In genomic region chr3:52226229-52226817, GRCh38 we compare ENCODE assay signal across 12 cellular contexts. TPM values are rescaled to one million over a fixed set of nuclear protein-coding genes. Genes with fewer than 3 reads are reported as not detected.
DNase-seq lines count a peak whose midpoint lies in the region; ATAC-seq and TF ChIP-seq lines count a peak whose summit lies in the region.
"Had no signal": no experiment of that assay in that cellular context is flagged by ENCODE, and none has a peak within 500 bp of the region (broad histone marks: within the 10 kb centered on the region; RNA-seq: fewer than 3 reads in every experiment).

No MANE protein-coding gene starts in this region.

- no peak for TF ChIP-seq CTCF in CD4-positive, alpha-beta T cell (IDR thresholded peaks at IDR 0.05)
- TF ChIP-seq CTCF in KMS-11 (conservative IDR thresholded peaks at IDR 0.05; ENCODE audit: low read depth, low read length): no peak
- no peak for TF ChIP-seq CTCF in A673 (conservative IDR thresholded peaks at IDR 0.05; ENCODE audit: low read depth, low read length)
- TF ChIP-seq CTCF in colonic mucosa (IDR thresholded peaks at IDR 0.05): no peak

- no peak overlapping the region for H3K4me3 ChIP-seq in KMS-11 (IDR thresholded peaks at IDR 0.05; ENCODE audit: insufficient read depth, low read depth, low read length)
- no peak overlapping the region for H3K4me3 ChIP-seq in A673 (ENCODE audit: low read depth, low read length, poor library complexity, severe bottlenecking)
- H3K4me3 ChIP-seq in colonic mucosa: no peak overlapping the region
- H3K4me3 ChIP-seq: thoracic aorta had no signal

- H3K27me3 ChIP-seq in CD4-positive, alpha-beta T cell (ENCODE audit: control insufficient read depth, insufficient read depth, low read length): no peaks in the 10 kb centered on the region
- H3K27me3 ChIP-seq in KMS-11 (ENCODE audit: insufficient read depth, low read depth) (no peaks in the 10 kb centered on the region), A673 (replicated peaks; ENCODE audit: insufficient read depth, low read depth, low read length, poor library complexity) (no peaks in the 10 kb centered on the region), colonic mucosa (no peaks in the 10 kb centered on the region)

- H3K36me3 Mint-ChIP-seq in CD4-positive, alpha-beta T cell (ENCODE audit: low read depth): peaks cover 44% of the 10 kb centered on the region
- H3K36me3 Mint-ChIP-seq in dendritic cell treated with granulocyte-macrophage colony-stimulating factor and Interleukin-4, amounts not matched to agents 40 ng/mL and 50 ng/mL, for 4 days (ENCODE audit: low read depth): peaks cover 70% of the 10 kb centered on the region

- H4K20me1 ChIP-seq in KMS-11 (ENCODE audit: insufficient read depth): no peaks in the 10 kb centered on the region

- H3K27me3 Mint-ChIP-seq in CD4-positive, alpha-beta T cell: no peaks in the 10 kb centered on the region
- H3K27me3 Mint-ChIP-seq in dendritic cell treated with granulocyte-macrophage colony-stimulating factor and Interleukin-4, amounts not matched to agents 40 ng/mL and 50 ng/mL, for 4 days: peaks cover 5% of the 10 kb centered on the region

- H3K4me3 Mint-ChIP-seq in CD4-positive, alpha-beta T cell: peak overlapping the region; percentile 73
- H3K4me3 Mint-ChIP-seq in dendritic cell treated with granulocyte-macrophage colony-stimulating factor and Interleukin-4, amounts not matched to agents 40 ng/mL and 50 ng/mL, for 4 days: no peak overlapping the region

- H3K4me1 Mint-ChIP-seq in CD4-positive, alpha-beta T cell (ENCODE audit: low read depth): peaks cover 65% of the 10 kb centered on the region
- peaks cover 57% of the 10 kb centered on the region for H3K4me1 Mint-ChIP-seq in dendritic cell treated with granulocyte-macrophage colony-stimulating factor and Interleukin-4, amounts not matched to agents 40 ng/mL and 50 ng/mL, for 4 days (ENCODE audit: low read depth)

- H3K4me1 ChIP-seq in KMS-11 (ENCODE audit: low read depth, poor library complexity, severe bottlenecking) (peaks cover 20% of the 10 kb centered on the region), A673 (ENCODE audit: insufficient read depth, low read length, poor library complexity, severe bottlenecking) (no peaks in the 10 kb centered on the region), colonic mucosa (no peaks in the 10 kb centered on the region)

- no peak overlapping the region; the same call in 1 of the 2 replicates for H3K9ac ChIP-seq in KMS-11
- no peak overlapping the region for H3K9ac ChIP-seq in colonic mucosa (ENCODE audit: low read depth in 2 of 2, low read length in 2 of 2)

- no peaks in the 10 kb centered on the region for H3K79me2 ChIP-seq in KMS-11 (ENCODE audit: insufficient read depth, low read depth)

- BruUV-seq in A673 (replicated peaks; lab: Mats Ljungman, UMichigan): no TSS peak

- H3K9me3 Mint-ChIP-seq in CD4-positive, alpha-beta T cell: no peaks in the 10 kb centered on the region
- no peaks in the 10 kb centered on the region for H3K9me3 Mint-ChIP-seq in dendritic cell treated with granulocyte-macrophage colony-stimulating factor and Interleukin-4, amounts not matched to agents 40 ng/mL and 50 ng/mL, for 4 days

- H3K4me2 ChIP-seq in KMS-11: peak overlapping the region; percentile 36; the same call in 1 of the 2 replicates

- peak overlapping the region; percentile 22; the same call in 1 of the 2 replicates for H2AFZ ChIP-seq in KMS-11 (ENCODE audit: low read depth)

- peak overlapping the region; percentile 51 for H3K27ac ChIP-seq in CD4-positive, alpha-beta T cell (ENCODE audit: low read depth, low read length)
- H3K27ac ChIP-seq in KMS-11 (peak overlapping the region; percentile 67), A673 (ENCODE audit: low read depth, low read length, poor library complexity, severe bottlenecking) (no peak overlapping the region), colonic mucosa (no peak overlapping the region)
- H3K27ac ChIP-seq: thoracic aorta had no signal

- POLR2A ChIA-PET in CD4-positive, alpha-beta T cell (lab: Charles Lee): interaction anchor here (0.9 to 8.6 kb wide), 6 partner anchors 10 to 55 kb away, joined by 4 to 74 read pairs (median 10); partner anchors contain the start of genes TWF2 and WDR82
- POLR2A ChIA-PET in A673 (lab: Charles Lee; ENCODE audit: low non-redundant PET): no interaction called here

- intact Hi-C loops in CD4-positive, alpha-beta T cell (cut with DNase I, micrococcal nuclease): no loop called here
- intact Hi-C loops in dendritic cell treated with granulocyte-macrophage colony-stimulating factor and Interleukin-4, amounts not matched to agents 40 ng/mL and 50 ng/mL, for 4 days (cut with micrococcal nuclease): no loop called here
- intact Hi-C loops in A673 (cut with micrococcal nuclease; ENCODE audit: unreplicated experiment): no loop called here
- intact Hi-C loops in colonic mucosa (cut with DNase I): no loop called here

- CTCF ChIA-PET in CD4-positive, alpha-beta T cell (lab: Charles Lee): interaction anchor here (3.0 kb wide), 1 partner anchor 113 kb away, joined by 18 read pairs; no protein-coding TSS in a partner anchor
- CTCF ChIA-PET in A673 (lab: Charles Lee): no interaction called here

- H3K36me3 ChIP-seq in KMS-11 (ENCODE audit: insufficient read depth): no peaks in the 10 kb centered on the region
- H3K36me3 ChIP-seq in A673 (ENCODE audit: insufficient read depth, low read length, poor library complexity, severe bottlenecking): no peaks in the 10 kb centered on the region
- H3K36me3 ChIP-seq in colonic mucosa: peaks cover 12% of the 10 kb centered on the region

- H3K9me3 ChIP-seq in CD4-positive, alpha-beta T cell (ENCODE audit: control insufficient read depth, low read length): no peaks in the 10 kb centered on the region
- H3K9me3 ChIP-seq in A673 (ENCODE audit: low read depth, low read length, poor library complexity, severe bottlenecking) (no peaks in the 10 kb centered on the region), colonic mucosa (no peaks in the 10 kb centered on the region)
- H3K9me3 ChIP-seq: thoracic aorta had no signal

- peak overlapping the region; percentile 90 for H3K27ac Mint-ChIP-seq in CD4-positive, alpha-beta T cell
- H3K27ac Mint-ChIP-seq in dendritic cell treated with granulocyte-macrophage colony-stimulating factor and Interleukin-4, amounts not matched to agents 40 ng/mL and 50 ng/mL, for 4 days: peak overlapping the region; percentile 47

- no peak for ATAC-seq in CD4-positive, alpha-beta T cell (ENCODE audit: poor library complexity)
- peak; percentile 20 for ATAC-seq in GM19023 (IDR thresholded peaks at IDR 0.05; ENCODE audit: unreplicated experiment)
- ATAC-seq in HG03108 (IDR thresholded peaks at IDR 0.05; ENCODE audit: unreplicated experiment): no peak

- no peak for DNase-seq in CD4-positive, alpha-beta T cell
- DNase-seq in A673 (ENCODE audit: low spot score): no peak
- DNase-seq in colonic mucosa: no peak
- no peak for DNase-seq in NCI-H187 treated with DMSO at 0.1 percent for 48 hours (lab: John Stamatoyannopoulos, UW)
- DNase-seq: DMS79, NCI-H1694 treated with DMSO at 0.1 percent for 48 hours, Right ventricle myocardium superior had no signal

RNA-seq across cellular contexts. Expression of gene TLR9, which starts 0.9 kb away (rescaled TPM):
- under 1 TPM; 0.08 to 0.17 TPM for total RNA-seq in CD4-positive, alpha-beta T cell
- total RNA-seq in A673 (2021) (not detected in 2 replicates), colonic mucosa (under 1 TPM; 0.25 to 0.27 TPM)
- total RNA-seq: thoracic aorta had no signal

RNA-seq across cellular contexts. Expression of gene TWF2, which starts 12.6 kb away (rescaled TPM):
- total RNA-seq in CD4-positive, alpha-beta T cell: 10 to 100 TPM; 17.4 to 21.7 TPM
- total RNA-seq in A673 (2021): 18.3 and 21.0 TPM in 2 replicates
- 10 to 100 TPM; 44.2 to 45.0 TPM for total RNA-seq in colonic mucosa

RNA-seq across cellular contexts. Expression of gene PPM1M, which starts 19.2 kb away (rescaled TPM):
- 10 to 100 TPM; 36.7 to 40.2 TPM for total RNA-seq in CD4-positive, alpha-beta T cell
- 3.6 and 5.8 TPM in 2 replicates for total RNA-seq in A673 (2021)
- 1 to 10 TPM; 5.4 to 8.1 TPM for total RNA-seq in colonic mucosa

RNA-seq across cellular contexts. Expression of gene ALAS1, which starts 28.4 kb away (rescaled TPM):
- total RNA-seq in CD4-positive, alpha-beta T cell: 1 to 10 TPM; 6.0 to 7.0 TPM
- 52.2 and 58.6 TPM in 2 replicates for total RNA-seq in A673 (2021)
- total RNA-seq in colonic mucosa: 100 to 1,000 TPM in 1 of 2 donors, 10 to 100 TPM in 1; 90.6 to 103 TPM

RNA-seq across cellular contexts. Expression of gene WDR82, which starts 52.1 kb away (rescaled TPM):
- 100 to 1,000 TPM; 114 TPM for total RNA-seq in CD4-positive, alpha-beta T cell
- total RNA-seq in A673 (2021) (50.1 and 54.3 TPM in 2 replicates), colonic mucosa (10 to 100 TPM; 65.7 to 67.0 TPM)

Comparison
In these comparisons a context has a peak if more than half of its experiments do, and no peak if none do; other contexts are left out.
1. H3K27ac ChIP-seq: peak in CD4-positive, alpha-beta T cell (single experiment) and KMS-11 (single experiment); none in A673 (single experiment) and colonic mucosa (single experiment).